ENCODE assay signal across 34 cellular contexts in genomic region chr2:175039490-175039889, GRCh38.
"Had no signal": no experiment of that assay in that cellular context is flagged by ENCODE, and none has a peak within 500 bp of the region (broad histone marks: within the 10 kb centered on the region; RNA-seq: fewer than 3 reads in every experiment).

No MANE protein-coding gene starts in this region.

- H3K36me3 Mint-ChIP-seq: T-cell had no signal

- FAIRE-seq: astrocyte, bronchial epithelial cell had no signal

- H3K27ac ChIP-seq: brain microvascular endothelial cell, coronary artery, dorsolateral prefrontal cortex, gastrocnemius medialis, WERI-Rb-1 had no signal

- H3K9me3 ChIP-seq: gastrocnemius medialis had no signal

- H3K4me3 Mint-ChIP-seq: activated B cell treated with CpG ODN at 0.5 μM for 24 hours; activated CD8-positive, alpha-beta T cell treated with anti-CD3 and anti-CD28 coated beads for 36 hours; activated naive CD8-positive, alpha-beta T cell; activated T-cell treated with anti-CD3 and anti-CD28 coated beads, Interleukin-2, amount 50 U/mL, for 4 hours; activated T-helper 17 cell treated with anti-CD3 and anti-CD28 coated beads, Interleukin-2, amount 50 U/mL, for 72 hours; central memory CD8-positive, alpha-beta T cell; dendritic cell treated with granulocyte-macrophage colony-stimulating factor and Interleukin-4, amounts not matched to agents 40 ng/mL and 50 ng/mL, for 4 days; endodermal cell; T-cell; T-helper 1 cell treated with Interleukin-12 subunit alpha and Interleukin-12 subunit beta and Interleukin-4 antibody, amounts not matched to agents 30 μg/mL and 1 μg/mL, for 36 hours; T-helper 2 cell treated with Interferon-gamma antibody and Interleukin-4, amounts not matched to agents 5 μg/mL and 100 μg/mL, for 36 hours had no signal

- ATAC-seq: activated CD4-positive, CD25-positive, alpha-beta regulatory T cell treated with anti-CD3 and anti-CD28 coated beads, Interleukin-2, amount 50 U/mL, for 24 hours; activated CD8-positive, alpha-beta T cell treated with anti-CD3 and anti-CD28 coated beads for 36 hours; activated T-cell treated with anti-CD3 and anti-CD28 coated beads, Interleukin-2, amount 50 U/mL, for 4 hours; activated T-helper 17 cell treated with anti-CD3 and anti-CD28 coated beads, Interleukin-2, amount 50 U/mL, for 72 hours; esophagus mucosa; gastrocnemius medialis; T-cell had no signal

- H3K9me3 Mint-ChIP-seq: activated B cell treated with CpG ODN at 0.5 μM for 24 hours; activated T-helper 17 cell treated with anti-CD3 and anti-CD28 coated beads, Interleukin-2, amount 50 U/mL, for 72 hours; central memory CD8-positive, alpha-beta T cell; endodermal cell; T-helper 1 cell treated with Interleukin-12 subunit alpha and Interleukin-12 subunit beta and Interleukin-4 antibody, amounts not matched to agents 30 μg/mL and 1 μg/mL, for 36 hours; T-helper 2 cell treated with Interferon-gamma antibody and Interleukin-4, amounts not matched to agents 5 μg/mL and 100 μg/mL, for 36 hours had no signal

- DNase-seq: activated B cell treated with CpG ODN at 0.5 μM for 24 hours; activated CD4-positive, alpha-beta T cell treated with anti-CD3 and anti-CD28 coated beads for 48 hours; activated CD4-positive, alpha-beta T cell treated with anti-CD3 and anti-CD28 coated beads, Interleukin-2, amount 50 U/mL, for 1 hour; activated CD4-positive, alpha-beta T cell treated with anti-CD3 and anti-CD28 coated beads, Interleukin-2, amount 50 U/mL, for 48 hours; activated CD8-positive, alpha-beta memory T cell treated with anti-CD3 and anti-CD28 coated beads for 24 hours; activated CD8-positive, alpha-beta T cell treated with anti-CD3 and anti-CD28 coated beads for 36 hours; activated effector memory CD4-positive, alpha-beta T cell treated with Interleukin-2 at 50 U/mL for 16 hours; activated gamma-delta T cell treated with Interleukin-2 at 50 U/mL for 16 hours; activated naive CD4-positive, alpha-beta T cell treated with anti-CD3 and anti-CD28 coated beads, Interleukin-2, amount 50 U/mL, for 16 hours; activated naive CD4-positive, alpha-beta T cell treated with Interleukin-2 at 50 U/mL for 16 hours; activated T-cell treated with anti-CD3 and anti-CD28 coated beads, Interleukin-2, amount 50 U/mL, for 4 hours; amniotic stem cell; anterior cingulate cortex; brain microvascular endothelial cell; dorsolateral prefrontal cortex; effector memory CD4-positive, alpha-beta T cell; endodermal cell; foreskin fibroblast; gastrocnemius medialis; glutamatergic neuron; T-cell; T1000; WERI-Rb-1 had no signal

- H3K27ac Mint-ChIP-seq: activated B cell treated with CpG ODN at 0.5 μM for 24 hours; activated CD8-positive, alpha-beta T cell treated with anti-CD3 and anti-CD28 coated beads for 36 hours; activated naive CD8-positive, alpha-beta T cell; activated T-helper 17 cell treated with anti-CD3 and anti-CD28 coated beads, Interleukin-2, amount 50 U/mL, for 72 hours; dendritic cell treated with granulocyte-macrophage colony-stimulating factor and Interleukin-4, amounts not matched to agents 40 ng/mL and 50 ng/mL, for 4 days; endodermal cell; T-cell; T-helper 1 cell treated with Interleukin-12 subunit alpha and Interleukin-12 subunit beta and Interleukin-4 antibody, amounts not matched to agents 30 μg/mL and 1 μg/mL, for 36 hours; T-helper 2 cell treated with Interferon-gamma antibody and Interleukin-4, amounts not matched to agents 5 μg/mL and 100 μg/mL, for 36 hours had no signal

- H3K27me3 ChIP-seq: brain microvascular endothelial cell, dorsolateral prefrontal cortex, gastrocnemius medialis had no signal

- H3K4me1 ChIP-seq: gastrocnemius medialis had no signal

- H3K4me3 ChIP-seq: coronary artery, dorsolateral prefrontal cortex, gastrocnemius medialis had no signal

- H3K36me3 ChIP-seq: brain microvascular endothelial cell, gastrocnemius medialis, WERI-Rb-1 had no signal

- H3K27me3 Mint-ChIP-seq: activated B cell treated with CpG ODN at 0.5 μM for 24 hours; activated CD8-positive, alpha-beta T cell treated with anti-CD3 and anti-CD28 coated beads for 36 hours; activated naive CD8-positive, alpha-beta T cell; activated T-helper 17 cell treated with anti-CD3 and anti-CD28 coated beads, Interleukin-2, amount 50 U/mL, for 72 hours; central memory CD8-positive, alpha-beta T cell; dendritic cell treated with granulocyte-macrophage colony-stimulating factor and Interleukin-4, amounts not matched to agents 40 ng/mL and 50 ng/mL, for 4 days; T-cell had no signal
